Comparison of ENCODE assay signal across 1 cellular context in the genomic region with DNA sequence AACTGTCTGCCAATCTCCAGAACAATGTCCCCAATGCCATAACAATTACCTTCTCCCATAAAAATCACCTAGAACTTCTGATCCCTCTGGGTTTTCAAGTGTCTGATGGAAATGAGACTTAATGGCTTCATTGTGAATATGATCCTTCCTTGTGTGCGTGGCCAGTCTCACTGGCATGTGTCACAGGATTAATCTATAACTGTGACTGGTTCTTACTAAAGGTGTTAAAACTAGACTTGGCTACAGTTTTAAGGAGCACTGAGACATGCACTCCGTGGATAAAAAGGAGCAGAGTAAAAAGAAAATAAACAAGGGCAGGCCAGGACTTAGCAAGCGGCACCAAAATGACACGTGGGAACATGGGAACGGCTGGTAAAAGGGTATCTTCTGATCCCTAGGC.
TF ChIP-seq lines count a peak whose summit lies in the region.

No MANE protein-coding gene starts in this region.

TF ChIP-seq in K562, 482 proteins besides CTCF, POLR2A, EP300 and RAD21 (continued from another document):
- TF ChIP-seq, protein P1, sequence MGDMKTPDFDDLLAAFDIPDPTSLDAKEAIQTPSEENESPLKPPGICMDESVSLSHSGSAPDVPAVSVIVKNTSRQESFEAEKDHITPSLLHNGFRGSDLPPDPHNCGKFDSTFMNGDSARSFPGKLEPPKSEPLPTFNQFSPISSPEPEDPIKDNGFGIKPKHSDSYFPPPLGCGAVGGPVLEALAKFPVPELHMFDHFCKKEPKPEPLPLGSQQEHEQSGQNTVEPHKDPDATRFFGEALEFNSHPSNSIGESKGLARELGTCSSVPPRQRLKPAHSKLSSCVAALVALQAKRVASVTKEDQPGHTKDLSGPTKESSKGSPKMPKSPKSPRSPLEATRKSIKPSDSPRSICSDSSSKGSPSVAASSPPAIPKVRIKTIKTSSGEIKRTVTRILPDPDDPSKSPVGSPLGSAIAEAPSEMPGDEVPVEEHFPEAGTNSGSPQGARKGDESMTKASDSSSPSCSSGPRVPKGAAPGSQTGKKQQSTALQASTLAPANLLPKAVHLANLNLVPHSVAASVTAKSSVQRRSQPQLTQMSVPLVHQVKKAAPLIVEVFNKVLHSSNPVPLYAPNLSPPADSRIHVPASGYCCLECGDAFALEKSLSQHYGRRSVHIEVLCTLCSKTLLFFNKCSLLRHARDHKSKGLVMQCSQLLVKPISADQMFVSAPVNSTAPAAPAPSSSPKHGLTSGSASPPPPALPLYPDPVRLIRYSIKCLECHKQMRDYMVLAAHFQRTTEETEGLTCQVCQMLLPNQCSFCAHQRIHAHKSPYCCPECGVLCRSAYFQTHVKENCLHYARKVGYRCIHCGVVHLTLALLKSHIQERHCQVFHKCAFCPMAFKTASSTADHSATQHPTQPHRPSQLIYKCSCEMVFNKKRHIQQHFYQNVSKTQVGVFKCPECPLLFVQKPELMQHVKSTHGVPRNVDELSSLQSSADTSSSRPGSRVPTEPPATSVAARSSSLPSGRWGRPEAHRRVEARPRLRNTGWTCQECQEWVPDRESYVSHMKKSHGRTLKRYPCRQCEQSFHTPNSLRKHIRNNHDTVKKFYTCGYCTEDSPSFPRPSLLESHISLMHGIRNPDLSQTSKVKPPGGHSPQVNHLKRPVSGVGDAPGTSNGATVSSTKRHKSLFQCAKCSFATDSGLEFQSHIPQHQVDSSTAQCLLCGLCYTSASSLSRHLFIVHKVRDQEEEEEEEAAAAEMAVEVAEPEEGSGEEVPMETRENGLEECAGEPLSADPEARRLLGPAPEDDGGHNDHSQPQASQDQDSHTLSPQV (IDR thresholded peaks at IDR 0.05) = no peak
- no peak for TF ChIP-seq SLC30A9 (CRISPR knock-in tag; IDR thresholded peaks at IDR 0.05)
- TF ChIP-seq, protein P2, sequence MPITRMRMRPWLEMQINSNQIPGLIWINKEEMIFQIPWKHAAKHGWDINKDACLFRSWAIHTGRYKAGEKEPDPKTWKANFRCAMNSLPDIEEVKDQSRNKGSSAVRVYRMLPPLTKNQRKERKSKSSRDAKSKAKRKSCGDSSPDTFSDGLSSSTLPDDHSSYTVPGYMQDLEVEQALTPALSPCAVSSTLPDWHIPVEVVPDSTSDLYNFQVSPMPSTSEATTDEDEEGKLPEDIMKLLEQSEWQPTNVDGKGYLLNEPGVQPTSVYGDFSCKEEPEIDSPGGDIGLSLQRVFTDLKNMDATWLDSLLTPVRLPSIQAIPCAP (CRISPR knock-in tag; IDR thresholded peaks at IDR 0.05; ENCODE audit: borderline replicate concordance) = no peak
- no peak for TF ChIP-seq C11orf30 (IDR thresholded peaks at IDR 0.05; ENCODE audit: low read depth)
- no peak for TF ChIP-seq MYC (IDR thresholded peaks at IDR 0.05; ENCODE audit: low read depth, low read length)
- TF ChIP-seq MYC (CRISPR knock-in tag; IDR thresholded peaks at IDR 0.05; ENCODE audit: borderline replicate concordance, low read depth) = no peak
- no peak for TF ChIP-seq THRAP3 (IDR thresholded peaks at IDR 0.05; ENCODE audit: borderline replicate concordance)
- no peak for TF ChIP-seq SAFB2 (IDR thresholded peaks at IDR 0.05; ENCODE audit: borderline replicate concordance, low read depth, low read length, severe bottlenecking)
- TF ChIP-seq, protein P3, sequence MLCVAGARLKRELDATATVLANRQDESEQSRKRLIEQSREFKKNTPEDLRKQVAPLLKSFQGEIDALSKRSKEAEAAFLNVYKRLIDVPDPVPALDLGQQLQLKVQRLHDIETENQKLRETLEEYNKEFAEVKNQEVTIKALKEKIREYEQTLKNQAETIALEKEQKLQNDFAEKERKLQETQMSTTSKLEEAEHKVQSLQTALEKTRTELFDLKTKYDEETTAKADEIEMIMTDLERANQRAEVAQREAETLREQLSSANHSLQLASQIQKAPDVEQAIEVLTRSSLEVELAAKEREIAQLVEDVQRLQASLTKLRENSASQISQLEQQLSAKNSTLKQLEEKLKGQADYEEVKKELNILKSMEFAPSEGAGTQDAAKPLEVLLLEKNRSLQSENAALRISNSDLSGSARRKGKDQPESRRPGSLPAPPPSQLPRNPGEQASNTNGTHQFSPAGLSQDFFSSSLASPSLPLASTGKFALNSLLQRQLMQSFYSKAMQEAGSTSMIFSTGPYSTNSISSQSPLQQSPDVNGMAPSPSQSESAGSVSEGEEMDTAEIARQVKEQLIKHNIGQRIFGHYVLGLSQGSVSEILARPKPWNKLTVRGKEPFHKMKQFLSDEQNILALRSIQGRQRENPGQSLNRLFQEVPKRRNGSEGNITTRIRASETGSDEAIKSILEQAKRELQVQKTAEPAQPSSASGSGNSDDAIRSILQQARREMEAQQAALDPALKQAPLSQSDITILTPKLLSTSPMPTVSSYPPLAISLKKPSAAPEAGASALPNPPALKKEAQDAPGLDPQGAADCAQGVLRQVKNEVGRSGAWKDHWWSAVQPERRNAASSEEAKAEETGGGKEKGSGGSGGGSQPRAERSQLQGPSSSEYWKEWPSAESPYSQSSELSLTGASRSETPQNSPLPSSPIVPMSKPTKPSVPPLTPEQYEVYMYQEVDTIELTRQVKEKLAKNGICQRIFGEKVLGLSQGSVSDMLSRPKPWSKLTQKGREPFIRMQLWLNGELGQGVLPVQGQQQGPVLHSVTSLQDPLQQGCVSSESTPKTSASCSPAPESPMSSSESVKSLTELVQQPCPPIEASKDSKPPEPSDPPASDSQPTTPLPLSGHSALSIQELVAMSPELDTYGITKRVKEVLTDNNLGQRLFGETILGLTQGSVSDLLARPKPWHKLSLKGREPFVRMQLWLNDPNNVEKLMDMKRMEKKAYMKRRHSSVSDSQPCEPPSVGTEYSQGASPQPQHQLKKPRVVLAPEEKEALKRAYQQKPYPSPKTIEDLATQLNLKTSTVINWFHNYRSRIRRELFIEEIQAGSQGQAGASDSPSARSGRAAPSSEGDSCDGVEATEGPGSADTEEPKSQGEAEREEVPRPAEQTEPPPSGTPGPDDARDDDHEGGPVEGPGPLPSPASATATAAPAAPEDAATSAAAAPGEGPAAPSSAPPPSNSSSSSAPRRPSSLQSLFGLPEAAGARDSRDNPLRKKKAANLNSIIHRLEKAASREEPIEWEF (CRISPR knock-in tag; IDR thresholded peaks at IDR 0.05) = no peak
